11 cellular contexts compared by ENCODE assay signal in genomic region chr20:62815066-62815991, GRCh38. TPM values are rescaled to one million over a fixed set of nuclear protein-coding genes. Genes with fewer than 3 reads are reported as not detected.
DNase-seq lines count a peak whose midpoint lies in the region; ATAC-seq and TF ChIP-seq lines count a peak whose summit lies in the region.
"Had no signal": no experiment of that assay in that cellular context is flagged by ENCODE, and none has a peak within 500 bp of the region (broad histone marks: within the 10 kb centered on the region; RNA-seq: fewer than 3 reads in every experiment).

No MANE protein-coding gene starts in this region.

- no peaks in the 10 kb centered on the region for H3K9me3 Mint-ChIP-seq in stimulated activated naive CD8-positive, alpha-beta T cell treated with anti-CD3 and anti-CD28 coated beads, Interleukin-15, amount 100 ng/mL, for 72 hours
- H3K9me3 Mint-ChIP-seq in WTC11 = no peaks in the 10 kb centered on the region

- no peak for TF ChIP-seq EP300 in transverse colon (IDR thresholded peaks at IDR 0.05; ENCODE audit: low read depth)

- no peaks in the 10 kb centered on the region for H3K9me3 ChIP-seq in transverse colon

- H3K4me1 Mint-ChIP-seq in stimulated activated naive CD8-positive, alpha-beta T cell treated with anti-CD3 and anti-CD28 coated beads, Interleukin-15, amount 100 ng/mL, for 72 hours = peaks cover 27% of the 10 kb centered on the region
- peaks cover 14% of the 10 kb centered on the region for H3K4me1 Mint-ChIP-seq in WTC11

- no peak overlapping the region for H3K4me3 ChIP-seq in transverse colon

- ATAC-seq in stimulated activated naive CD8-positive, alpha-beta T cell treated with anti-CD3 and anti-CD28 coated beads, Interleukin-15, amount 100 ng/mL, for 72 hours = peak; percentile 31
- ATAC-seq in stimulated activated naive CD8-positive, alpha-beta T cell treated with anti-CD3 and anti-CD28 coated beads, Interleukin-15, Interleukin-2, amounts not matched to agents 100 U/mL and 50 U/mL, for 24 hours = no peak
- ATAC-seq in WTC11 (peak; percentile 71), GM21737 (IDR thresholded peaks at IDR 0.05; ENCODE audit: unreplicated experiment) (no peak), GM21723 (IDR thresholded peaks at IDR 0.05; ENCODE audit: unreplicated experiment) (no peak), GM21390 (IDR thresholded peaks at IDR 0.05; ENCODE audit: unreplicated experiment) (no peak)

- POLR2A ChIA-PET in WTC11 (lab: Charles Lee) = interaction anchor here (0.6 to 2.2 kb wide), 10 partner anchors 9 to 172 kb away, joined by 3 to 12 read pairs (median 4); partner anchors contain the start of gene SLCO4A1

- DNase-seq in stimulated activated naive CD8-positive, alpha-beta T cell treated with anti-CD3 and anti-CD28 coated beads, Interleukin-15, amount 100 ng/mL, for 72 hours = no peak
- no peak for DNase-seq in stimulated activated naive CD8-positive, alpha-beta T cell treated with anti-CD3 and anti-CD28 coated beads, Interleukin-15, Interleukin-2, amounts not matched to agents 100 U/mL and 50 U/mL, for 24 hours
- DNase-seq in WTC11 (ENCODE audit: low spot score) (peak; percentile 65), iPS-NIHi11 (ENCODE audit: low spot score) (peak; percentile 82), transverse colon (no peak)
- DNase-seq: activated CD4-positive, CD25-positive, alpha-beta regulatory T cell treated with anti-CD3 and anti-CD28 coated beads, Interleukin-2, amount 50 U/mL, for 72 hours; midbrain; NCI-H2171 treated with DMSO at 0.1 percent for 48 hours had no signal

- H3K27ac ChIP-seq in transverse colon = no peak overlapping the region

- in situ Hi-C loops in transverse colon (cut with MboI; ENCODE audit: low pct_ligation_motif_present in 1 of 4, low pct_unique_long_range_greater_than_20kb in 1 of 4, low sequenced_read_pairs in 3 of 4) = no loop called here

- intact Hi-C loops in transverse colon (cut with DNase I; ENCODE audit: low total_unique reads) = no loop called here

- CTCF ChIA-PET in WTC11 (lab: Charles Lee) = interaction anchor here (0.8 to 3.3 kb wide), 16 partner anchors 9 to 408 kb away, joined by 3 to 19 read pairs (median 4); partner anchors contain the start of genes GID8, NTSR1, OGFR and TCFL5

- TF ChIP-seq POLR2A in transverse colon (IDR thresholded peaks at IDR 0.05) = no peak

- peaks cover 63% of the 10 kb centered on the region for H3K27me3 ChIP-seq in transverse colon

- peaks cover 54% of the 10 kb centered on the region for H3K27me3 Mint-ChIP-seq in stimulated activated naive CD8-positive, alpha-beta T cell treated with anti-CD3 and anti-CD28 coated beads, Interleukin-15, amount 100 ng/mL, for 72 hours
- no peaks in the 10 kb centered on the region; the same call in 1 of the 2 replicates for H3K27me3 Mint-ChIP-seq in WTC11 (ENCODE audit: low read depth)

- peaks cover 16 to 39% (median 30%) of the 10 kb centered on the region in 4 donors for H3K4me1 ChIP-seq in transverse colon

- H3K27ac Mint-ChIP-seq in stimulated activated naive CD8-positive, alpha-beta T cell treated with anti-CD3 and anti-CD28 coated beads, Interleukin-15, amount 100 ng/mL, for 72 hours = peak overlapping the region in 1 of 2 donors; percentile 43
- H3K27ac Mint-ChIP-seq in WTC11 = peak overlapping the region; percentile 76

- H3K36me3 ChIP-seq in transverse colon = peaks cover 0 to 25% (median 10%) of the 10 kb centered on the region in 4 donors

- WGBS in transverse colon (ENCODE audit: low coverage in 1 of 2), 2 donors = 31% methylated on average over 24 of the region's 24 CpGs; no CpG with 5 or more reads in 1 of the 2 donors

- TF ChIP-seq CTCF in WTC11 (IDR thresholded peaks at IDR 0.05) (no peak), transverse colon (IDR thresholded peaks at IDR 0.05) (no peak)

- peaks cover 3% of the 10 kb centered on the region; the same call in 1 of the 2 replicates for H3K36me3 Mint-ChIP-seq in WTC11

- H3K4me3 Mint-ChIP-seq in stimulated activated naive CD8-positive, alpha-beta T cell treated with anti-CD3 and anti-CD28 coated beads, Interleukin-15, amount 100 ng/mL, for 72 hours = peak overlapping the region in 1 of 2 donors; percentile 41
- H3K4me3 Mint-ChIP-seq in WTC11 = peak overlapping the region; percentile 65

TF ChIP-seq in WTC11, 78 proteins besides CTCF, POLR2A, EP300 and RAD21:
- TF ChIP-seq GRHL2 (CRISPR knock-in tag; IDR thresholded peaks at IDR 0.05; ENCODE audit: insufficient replicate concordance, severe bottlenecking) = no peak
- 0 out of 2 replicates have a peak, but pooled peaks have one; percentile 72 for TF ChIP-seq ERG (CRISPR knock-in tag; IDR thresholded peaks at IDR 0.05)
- TF ChIP-seq ZNF512 (CRISPR knock-in tag; IDR thresholded peaks at IDR 0.05; ENCODE audit: borderline replicate concordance) = no peak
- no peak for TF ChIP-seq TP53 (CRISPR knock-in tag; IDR thresholded peaks at IDR 0.05)
- TF ChIP-seq ZNF317 (CRISPR knock-in tag; IDR thresholded peaks at IDR 0.05; ENCODE audit: borderline replicate concordance, low read depth) = no peak
- peak; percentile 99 for TF ChIP-seq ZNF121 (CRISPR knock-in tag; IDR thresholded peaks at IDR 0.05)
- 0 out of 2 replicates have a peak, but pooled peaks have one; percentile 7 for TF ChIP-seq SP1 (CRISPR knock-in tag; conservative IDR thresholded peaks at IDR 0.05)
- TF ChIP-seq ZNF423 (CRISPR knock-in tag; IDR thresholded peaks at IDR 0.05) = 0 out of 2 replicates have a peak, but pooled peaks have one; percentile 4
- no peak for TF ChIP-seq ESRRA (CRISPR knock-in tag; IDR thresholded peaks at IDR 0.05; ENCODE audit: borderline replicate concordance)
- no peak for TF ChIP-seq IRF1 (CRISPR knock-in tag; IDR thresholded peaks at IDR 0.05)
- peak; percentile 84 for TF ChIP-seq GTF2I (CRISPR knock-in tag; conservative IDR thresholded peaks at IDR 0.05)
- TF ChIP-seq EMX1 (CRISPR knock-in tag; IDR thresholded peaks at IDR 0.05) = 0 out of 2 replicates have a peak, but pooled peaks have one; percentile 29

RNA-seq across cellular contexts. Expression of gene COL9A3, which starts 1.5 kb away (rescaled TPM):
- total RNA-seq in WTC11 (2021) (115 to 136 TPM (median 123 TPM) in 3 replicates), transverse colon (100 to 1,000 TPM in 1 of 4 donors, 10 to 100 TPM in 1, 1 to 10 TPM in 2; 6.0 to 223 (median 8.0) TPM)

RNA-seq across cellular contexts. Expression of gene OGFR, which starts 10.7 kb away (rescaled TPM):
- total RNA-seq in WTC11 (2021) = 32.5 to 43.3 TPM (median 33.8 TPM) in 3 replicates
- total RNA-seq in transverse colon = 100 to 1,000 TPM in 1 of 4 donors, 10 to 100 TPM in 3; 55.2 to 137 (median 71.1) TPM

RNA-seq across cellular contexts. Expression of gene MRGBP, which starts 19.1 kb away (rescaled TPM):
- total RNA-seq in WTC11 (2021) (20.0 to 20.8 TPM (median 20.2 TPM) in 3 replicates), transverse colon (10 to 100 TPM; 10.8 to 13.0 (median 11.9) TPM)

RNA-seq across cellular contexts. Expression of gene TCFL5, which starts 46.3 kb away (rescaled TPM):
- total RNA-seq in WTC11 (2021) = 19.7 to 20.4 TPM (median 20.3 TPM) in 3 replicates
- total RNA-seq in transverse colon = 10 to 100 TPM in 1 of 4 donors, 1 to 10 TPM in 3; 5.2 to 19.9 (median 5.9) TPM

Comparison
In these comparisons a context has a peak if more than half of its experiments do, and no peak if none do; other contexts are left out.
1. ATAC-seq: peak in stimulated activated naive CD8-positive, alpha-beta T cell treated with anti-CD3 and anti-CD28 coated beads, Interleukin-15, amount 100 ng/mL, for 72 hours (single experiment) and WTC11 (single experiment); none in stimulated activated naive CD8-positive, alpha-beta T cell treated with anti-CD3 and anti-CD28 coated beads, Interleukin-15, Interleukin-2, amounts not matched to agents 100 U/mL and 50 U/mL, for 24 hours (single experiment), GM21737 (single experiment), GM21723 (single experiment) and GM21390 (single experiment).
2. DNase-seq: peak in WTC11 (single experiment) and iPS-NIHi11 (single experiment); none in stimulated activated naive CD8-positive, alpha-beta T cell treated with anti-CD3 and anti-CD28 coated beads, Interleukin-15, amount 100 ng/mL, for 72 hours (0 of 2), stimulated activated naive CD8-positive, alpha-beta T cell treated with anti-CD3 and anti-CD28 coated beads, Interleukin-15, Interleukin-2, amounts not matched to agents 100 U/mL and 50 U/mL, for 24 hours (single experiment) and transverse colon (single experiment).